Comparison of ENCODE assay signal across 8 cellular contexts in genomic region chr16:89924298-89924924, GRCh38. TPM values are rescaled to one million over a fixed set of nuclear protein-coding genes. Genes with fewer than 3 reads are reported as not detected.
DNase-seq lines count a peak whose midpoint lies in the region; ATAC-seq and TF ChIP-seq lines count a peak whose summit lies in the region.

No MANE protein-coding gene starts in this region.

- no peak overlapping the region for H3K27ac ChIP-seq in CD8-positive, alpha-beta T cell (ENCODE audit: low read depth, low read length)
- H3K27ac ChIP-seq in HUES48 (ENCODE audit: low read depth, low read length) (no peak overlapping the region), SJCRH30 (no peak overlapping the region)
- no peak overlapping the region for H3K27ac ChIP-seq in effector memory CD4-positive, alpha-beta T cell (ENCODE audit: insufficient read depth, low read length, poor library complexity, severe bottlenecking)

- H3K9ac ChIP-seq in HUES48 (ENCODE audit: low read depth, low read length): no peak overlapping the region

- peaks cover 30% of the 10 kb centered on the region for H3K27me3 ChIP-seq in CD8-positive, alpha-beta T cell (ENCODE audit: insufficient read depth, low read length)
- H3K27me3 ChIP-seq in HUES48 (ENCODE audit: control insufficient read depth, insufficient read depth, low read length): peaks cover 21% of the 10 kb centered on the region
- H3K27me3 ChIP-seq in SJCRH30: no peaks in the 10 kb centered on the region
- no peaks in the 10 kb centered on the region for H3K27me3 ChIP-seq in neuron (ENCODE audit: insufficient read depth, low read length)
- peaks cover 37% of the 10 kb centered on the region for H3K27me3 ChIP-seq in effector memory CD4-positive, alpha-beta T cell (replicated peaks; ENCODE audit: control insufficient read depth, insufficient read depth, low read length, poor library complexity, severe bottlenecking)

- TF ChIP-seq CTCF in CD8-positive, alpha-beta T cell (IDR thresholded peaks at IDR 0.05): no peak

- H3K27ac Mint-ChIP-seq in CD8-positive, alpha-beta T cell: no peak overlapping the region

- POLR2A ChIA-PET in CD8-positive, alpha-beta T cell (lab: Charles Lee): no interaction called here

- H2AFZ ChIP-seq in neuron (ENCODE audit: low read depth, low read length): no peak overlapping the region

- CTCF ChIA-PET in CD8-positive, alpha-beta T cell (lab: Charles Lee): interaction anchor here (1.5 kb wide), 1 partner anchor 15 kb away, joined by 5 read pairs; no protein-coding TSS in a partner anchor

- DNase-seq in CD8-positive, alpha-beta T cell: peak in 3 of 7 experiments; percentile 30 to 56 (median 47)
- DNase-seq in SJCRH30 (peak; percentile 87 to 89), amniotic stem cell (lab: John Stamatoyannopoulos, UW) (no peak)
- DNase-seq in effector CD8-positive, alpha-beta T cell (lab: John Stamatoyannopoulos, UW): peak; percentile 13
- DNase-seq in effector memory CD4-positive, alpha-beta T cell: no peak

- H3K4me1 ChIP-seq in CD8-positive, alpha-beta T cell (ENCODE audit: insufficient read depth, low read length): peaks cover 33% of the 10 kb centered on the region
- H3K4me1 ChIP-seq in HUES48 (ENCODE audit: control insufficient read depth, insufficient read depth, low read length) (peaks cover 6% of the 10 kb centered on the region; the same call in 1 of the 2 replicates), SJCRH30 (peaks cover 25% of the 10 kb centered on the region; the same call in 1 of the 2 replicates), neuron (ENCODE audit: insufficient read depth, low read length) (peaks cover 25% of the 10 kb centered on the region)
- H3K4me1 ChIP-seq in effector memory CD4-positive, alpha-beta T cell (ENCODE audit: control insufficient read depth, insufficient read depth, low read length, poor library complexity, severe bottlenecking): peaks cover 57% of the 10 kb centered on the region

- H3K4me1 Mint-ChIP-seq in CD8-positive, alpha-beta T cell (ENCODE audit: low read depth): peaks cover 28% of the 10 kb centered on the region

- H3K27me3 Mint-ChIP-seq in CD8-positive, alpha-beta T cell (ENCODE audit: low read depth): peaks cover 34% of the 10 kb centered on the region

- H3K9me3 Mint-ChIP-seq in CD8-positive, alpha-beta T cell: no peaks in the 10 kb centered on the region

- H3K36me3 ChIP-seq in CD8-positive, alpha-beta T cell (ENCODE audit: insufficient read depth, low read length): no peaks in the 10 kb centered on the region
- H3K36me3 ChIP-seq in HUES48 (ENCODE audit: control insufficient read depth, insufficient read depth, low read length): peaks cover 6% of the 10 kb centered on the region; the same call in 1 of the 2 replicates
- no peaks in the 10 kb centered on the region for H3K36me3 ChIP-seq in SJCRH30
- peaks cover 24% of the 10 kb centered on the region for H3K36me3 ChIP-seq in neuron (ENCODE audit: insufficient read depth, low read length)
- H3K36me3 ChIP-seq in effector memory CD4-positive, alpha-beta T cell (ENCODE audit: control insufficient read depth, insufficient read depth, low read length): no peaks in the 10 kb centered on the region

- intact Hi-C loops in CD8-positive, alpha-beta T cell (cut with DNase I, micrococcal nuclease): loop anchor here in 1 of 2 experiments (1.0 kb wide), 1 partner anchor 47 kb away; no protein-coding TSS in a partner anchor

- no peaks in the 10 kb centered on the region for H3K9me3 ChIP-seq in CD8-positive, alpha-beta T cell (ENCODE audit: low read length)
- H3K9me3 ChIP-seq in HUES48 (ENCODE audit: control insufficient read depth, insufficient read depth, low read length) (no peaks in the 10 kb centered on the region), SJCRH30 (replicated peaks) (no peaks in the 10 kb centered on the region), neuron (ENCODE audit: low read length) (no peaks in the 10 kb centered on the region)
- H3K9me3 ChIP-seq in effector memory CD4-positive, alpha-beta T cell (ENCODE audit: control insufficient read depth, low read length): no peaks in the 10 kb centered on the region

- H3K4me3 ChIP-seq in CD8-positive, alpha-beta T cell (ENCODE audit: low read depth, low read length): no peak overlapping the region
- H3K4me3 ChIP-seq in HUES48 (ENCODE audit: low read depth, low read length) (peak overlapping the region; percentile 76), SJCRH30 (peak overlapping the region; percentile 73), neuron (ENCODE audit: low read length) (peak overlapping the region; percentile 73)
- no peak overlapping the region for H3K4me3 ChIP-seq in effector memory CD4-positive, alpha-beta T cell (ENCODE audit: insufficient read depth, low read depth, low read length, poor library complexity, severe bottlenecking)

- H3K36me3 Mint-ChIP-seq in CD8-positive, alpha-beta T cell: no peaks in the 10 kb centered on the region

- ATAC-seq in CD8-positive, alpha-beta T cell: peak; percentile 41
- ATAC-seq in HG03439 (IDR thresholded peaks at IDR 0.05; ENCODE audit: unreplicated experiment): no peak

- no peak overlapping the region for H3K4me3 Mint-ChIP-seq in CD8-positive, alpha-beta T cell

RNA-seq across cellular contexts. Expression of gene TUBB3, which starts 1.3 kb away (rescaled TPM):
- under 1 TPM; 0.62 to 0.86 TPM for total RNA-seq in CD8-positive, alpha-beta T cell
- total RNA-seq in SJCRH30 (2014; rRNA removed; shearing (Covaris generic)): 47.0 and 48.3 TPM in 2 replicates

RNA-seq across cellular contexts. Expression of gene MC1R, which starts 5.7 kb away (rescaled TPM):
- total RNA-seq in CD8-positive, alpha-beta T cell: 1 to 10 TPM; 5.4 to 6.4 TPM
- 1.6 and 1.7 TPM in 2 replicates for total RNA-seq in SJCRH30 (2014; rRNA removed; shearing (Covaris generic))

RNA-seq across cellular contexts. Expression of gene DEF8, which starts 24.1 kb away (rescaled TPM):
- 10 to 100 TPM; 27.1 to 30.0 TPM for total RNA-seq in CD8-positive, alpha-beta T cell
- 44.0 and 49.2 TPM in 2 replicates for total RNA-seq in SJCRH30 (2014; rRNA removed; shearing (Covaris generic))

RNA-seq across cellular contexts. Expression of gene TCF25, which starts 51.0 kb away (rescaled TPM):
- total RNA-seq in CD8-positive, alpha-beta T cell: 100 to 1,000 TPM; 355 to 421 TPM
- total RNA-seq in SJCRH30 (2014; rRNA removed; shearing (Covaris generic)): 60.0 and 65.9 TPM in 2 replicates

Comparison
In these comparisons a context has a peak if more than half of its experiments do, and no peak if none do; other contexts are left out.
1. DNase-seq: peak in SJCRH30 (2 of 2) and effector CD8-positive, alpha-beta T cell (single experiment); none in effector memory CD4-positive, alpha-beta T cell (0 of 3) and amniotic stem cell (single experiment).
2. H3K4me3 ChIP-seq: peak in HUES48 (single experiment), SJCRH30 (single experiment) and neuron (single experiment); none in CD8-positive, alpha-beta T cell (single experiment) and effector memory CD4-positive, alpha-beta T cell (single experiment).
3. RNA of gene TUBB3, which starts 1.3 kb away (total RNA-seq): 47.0 to 48.3 TPM in SJCRH30; 0.62 to 0.86 TPM in CD8-positive, alpha-beta T cell; every median in the first group is over 10 times any median in the second.